ENCODE assay signal across 10 cellular contexts in the genomic region with DNA sequence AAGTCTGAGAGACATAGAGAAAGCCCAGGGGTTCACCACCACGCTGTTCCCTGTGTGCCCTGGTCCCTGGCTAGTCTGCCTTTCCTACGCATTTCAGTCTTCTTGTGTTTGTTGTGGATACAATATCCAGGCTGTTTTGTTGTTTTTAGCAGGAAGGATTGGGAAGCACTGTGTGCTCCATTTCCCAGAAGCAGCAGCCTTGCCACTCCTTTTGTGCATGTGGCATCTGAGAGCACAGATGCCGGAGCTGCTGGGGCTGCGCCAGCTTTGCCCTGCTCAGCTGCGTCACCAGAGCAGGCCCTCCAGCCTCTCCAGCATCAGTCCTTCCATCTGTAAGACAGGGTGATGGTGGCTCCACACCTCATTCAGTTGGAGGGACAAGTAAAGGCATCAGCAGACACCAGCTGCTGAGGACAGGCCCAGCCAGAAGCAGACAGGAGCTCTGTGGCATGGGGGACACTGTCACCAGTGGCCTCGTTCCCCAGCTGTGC.
DNase-seq lines count a peak whose midpoint lies in the region; ATAC-seq lines count a peak whose summit lies in the region.
"Had no signal": no experiment of that assay in that cellular context is flagged by ENCODE, and none has a peak within 500 bp of the region (broad histone marks: within the 10 kb centered on the region; RNA-seq: fewer than 3 reads in every experiment).

No MANE protein-coding gene starts in this region.

- DNase-seq in activated T-cell treated with anti-CD3 and anti-CD28 coated beads, Interleukin-2, amount 50 U/mL, for 4 hours: no peak
- DNase-seq in activated T-cell treated with anti-CD3 and anti-CD28 coated beads for 4 hours (no peak), left cardiac atrium (peak; percentile 81), HK-2 (ENCODE audit: unreplicated experiment) (no peak), NCI-H2029 treated with DMSO at 0.1 percent for 48 hours (lab: John Stamatoyannopoulos, UW) (no peak)
- no peak for DNase-seq in activated naive CD4-positive, alpha-beta T cell treated with anti-CD3 and anti-CD28 coated beads, Interleukin-2, amount 50 U/mL, for 72 hours (ENCODE audit: low spot score in 2 of 2)
- DNase-seq: KG1, naive B cell had no signal

- peak overlapping the region; percentile 17 for H3K4me3 Mint-ChIP-seq in activated T-cell treated with anti-CD3 and anti-CD28 coated beads, Interleukin-2, amount 50 U/mL, for 4 hours
- H3K4me3 Mint-ChIP-seq in stimulated activated memory B cell treated with anti-CD40 and anti-IgM and Interleukin-4, amounts not matched to agents 10 μg/mL and 1 μg/mL and 100 μg/mL, for 72 hours: no peak overlapping the region

- ATAC-seq in activated T-cell treated with anti-CD3 and anti-CD28 coated beads, Interleukin-2, amount 50 U/mL, for 4 hours: no peak
- no peak for ATAC-seq in activated naive CD4-positive, alpha-beta T cell treated with anti-CD3 and anti-CD28 coated beads, Interleukin-2, amount 50 U/mL, for 72 hours
- peak; percentile 45 to 60 for ATAC-seq in left cardiac atrium
- ATAC-seq in stimulated activated memory B cell treated with anti-CD40 and anti-IgM and Interleukin-4, amounts not matched to agents 10 μg/mL and 1 μg/mL and 100 μg/mL, for 72 hours: no peak
- no peak for ATAC-seq in GM19023 (IDR thresholded peaks at IDR 0.05; ENCODE audit: unreplicated experiment)

- H3K4me1 Mint-ChIP-seq in activated T-cell treated with anti-CD3 and anti-CD28 coated beads, Interleukin-2, amount 50 U/mL, for 4 hours (ENCODE audit: low read depth): peaks cover 87% of the 10 kb centered on the region
- H3K4me1 Mint-ChIP-seq in stimulated activated memory B cell treated with anti-CD40 and anti-IgM and Interleukin-4, amounts not matched to agents 10 μg/mL and 1 μg/mL and 100 μg/mL, for 72 hours: peaks cover 31% of the 10 kb centered on the region

- peak overlapping the region; percentile 28 to 56 for H3K27ac Mint-ChIP-seq in activated naive CD4-positive, alpha-beta T cell treated with anti-CD3 and anti-CD28 coated beads, Interleukin-2, amount 50 U/mL, for 72 hours
- peak overlapping the region; percentile 83 for H3K27ac Mint-ChIP-seq in stimulated activated memory B cell treated with anti-CD40 and anti-IgM and Interleukin-4, amounts not matched to agents 10 μg/mL and 1 μg/mL and 100 μg/mL, for 72 hours

- H3K9me3 Mint-ChIP-seq in activated T-cell treated with anti-CD3 and anti-CD28 coated beads, Interleukin-2, amount 50 U/mL, for 4 hours: no peaks in the 10 kb centered on the region
- H3K9me3 Mint-ChIP-seq in activated naive CD4-positive, alpha-beta T cell treated with anti-CD3 and anti-CD28 coated beads, Interleukin-2, amount 50 U/mL, for 72 hours: no peaks in the 10 kb centered on the region
- peaks cover 3% of the 10 kb centered on the region for H3K9me3 Mint-ChIP-seq in stimulated activated memory B cell treated with anti-CD40 and anti-IgM and Interleukin-4, amounts not matched to agents 10 μg/mL and 1 μg/mL and 100 μg/mL, for 72 hours

- H3K27me3 Mint-ChIP-seq in activated T-cell treated with anti-CD3 and anti-CD28 coated beads, Interleukin-2, amount 50 U/mL, for 4 hours (ENCODE audit: low read depth): peaks cover 2% of the 10 kb centered on the region
- H3K27me3 Mint-ChIP-seq in stimulated activated memory B cell treated with anti-CD40 and anti-IgM and Interleukin-4, amounts not matched to agents 10 μg/mL and 1 μg/mL and 100 μg/mL, for 72 hours: no peaks in the 10 kb centered on the region

- intact Hi-C loops in left cardiac atrium (cut with DNase I): loop anchor here in 1 of 2 donors (5.0 kb wide), 1 partner anchor 35 kb away; no protein-coding TSS in a partner anchor

- no peaks in the 10 kb centered on the region for H3K36me3 Mint-ChIP-seq in activated T-cell treated with anti-CD3 and anti-CD28 coated beads, Interleukin-2, amount 50 U/mL, for 4 hours (ENCODE audit: insufficient read depth)
- no peaks in the 10 kb centered on the region for H3K36me3 Mint-ChIP-seq in activated naive CD4-positive, alpha-beta T cell treated with anti-CD3 and anti-CD28 coated beads, Interleukin-2, amount 50 U/mL, for 72 hours
- peaks cover 7% of the 10 kb centered on the region for H3K36me3 Mint-ChIP-seq in stimulated activated memory B cell treated with anti-CD40 and anti-IgM and Interleukin-4, amounts not matched to agents 10 μg/mL and 1 μg/mL and 100 μg/mL, for 72 hours

Comparison
In these comparisons a context has a peak if more than half of its experiments do, and no peak if none do; other contexts are left out.
1. ATAC-seq: peak in left cardiac atrium (2 of 2); none in activated T-cell treated with anti-CD3 and anti-CD28 coated beads, Interleukin-2, amount 50 U/mL, for 4 hours (0 of 2), activated naive CD4-positive, alpha-beta T cell treated with anti-CD3 and anti-CD28 coated beads, Interleukin-2, amount 50 U/mL, for 72 hours (0 of 2), stimulated activated memory B cell treated with anti-CD40 and anti-IgM and Interleukin-4, amounts not matched to agents 10 μg/mL and 1 μg/mL and 100 μg/mL, for 72 hours (single experiment) and GM19023 (single experiment).